Comparison of ENCODE assay signal across 25 cellular contexts in genomic region chr5:31100047-31100575, GRCh38.
"Had no signal": no experiment of that assay in that cellular context is flagged by ENCODE, and none has a peak within 500 bp of the region (broad histone marks: within the 10 kb centered on the region; RNA-seq: fewer than 3 reads in every experiment).

No MANE protein-coding gene starts in this region.

- H3K27ac ChIP-seq: dorsolateral prefrontal cortex, epithelial cell of prostate, gastrocnemius medialis, heart left ventricle, hepatocyte, left lung, neural progenitor cell, parathyroid adenoma, right atrium auricular region, sigmoid colon, stomach, thyroid gland had no signal

- H3K27me3 ChIP-seq: gastrocnemius medialis, heart left ventricle, hepatocyte, left lung, neural progenitor cell, right atrium auricular region, sigmoid colon, stomach, thyroid gland had no signal

- ATAC-seq: esophagus mucosa; gastrocnemius medialis; heart left ventricle; left cardiac atrium; left lung; naive thymus-derived CD4-positive, alpha-beta T cell; stimulated activated effector memory CD8-positive, alpha-beta T cell treated with anti-CD3 and anti-CD28 coated beads, Interleukin-12 subunit alpha, Interleukin-12 subunit beta, amount 100 ng/mL, for 72 hours had no signal

- H3K9me3 ChIP-seq: gastrocnemius medialis, heart left ventricle, left lung, right atrium auricular region, sigmoid colon, stomach, thyroid gland had no signal

- H2AFZ ChIP-seq: hepatocyte, neural progenitor cell, parathyroid adenoma had no signal

- DNase-seq: dorsolateral prefrontal cortex; effector CD4-positive, alpha-beta T cell; foreskin fibroblast; gastrocnemius medialis; heart left ventricle; kidney; left cardiac atrium; left lung; mesendoderm; midbrain; naive thymus-derived CD4-positive, alpha-beta T cell; sigmoid colon; stimulated activated CD4-positive, alpha-beta T cell treated with anti-CD3 and anti-CD28 coated beads, Interleukin-2, amount 100 ng/mL, for 24 hours; stimulated activated CD4-positive, alpha-beta T cell treated with anti-CD3 and anti-CD28 coated beads, Interleukin-4, amount 100 ng/mL, for 24 hours; stimulated activated naive CD4-positive, alpha-beta T cell treated with Interleukin-2 at 50 U/mL for 16 hours; stomach; thyroid gland; trophoblast cell had no signal

- H3K9ac ChIP-seq: neural progenitor cell, parathyroid adenoma had no signal

- H3K4me1 ChIP-seq: gastrocnemius medialis, left lung, parathyroid adenoma, thyroid gland had no signal

- H3K4me3 ChIP-seq: dorsolateral prefrontal cortex, gastrocnemius medialis, heart left ventricle, hepatocyte, left lung, neural progenitor cell, right atrium auricular region, sigmoid colon, stomach, thyroid gland had no signal

- H3K4me2 ChIP-seq: hepatocyte, neural progenitor cell had no signal

- H3K36me3 ChIP-seq: gastrocnemius medialis, heart left ventricle, left lung, neural progenitor cell, right atrium auricular region, sigmoid colon, stomach, thyroid gland had no signal
